Comparison of ENCODE assay signal across 13 cellular contexts in genomic region chr9:124004608-124005007, GRCh38.
"Had no signal": no experiment of that assay in that cellular context is flagged by ENCODE, and none has a peak within 500 bp of the region (broad histone marks: within the 10 kb centered on the region; RNA-seq: fewer than 3 reads in every experiment).

No MANE protein-coding gene starts in this region.

- DNase-seq: activated CD4-positive, alpha-beta T cell treated with anti-CD3 and anti-CD28 coated beads, Interleukin-2, amount 50 U/mL, for 4 hours; activated gamma-delta T cell treated with Interleukin-2 at 50 U/mL for 16 hours; effector CD4-positive, alpha-beta T cell; gastrocnemius medialis; head of caudate nucleus; midbrain; psoas muscle; right cardiac atrium; stimulated activated naive CD8-positive, alpha-beta T cell treated with anti-CD3 and anti-CD28 coated beads, Interleukin-15, Interleukin-2, amounts not matched to agents 100 U/mL and 50 U/mL, for 24 hours; substantia nigra had no signal

- H3K4me3 ChIP-seq: gastrocnemius medialis, psoas muscle, tibial artery had no signal

- H3K27ac ChIP-seq: gastrocnemius medialis, psoas muscle, tibial artery had no signal

- H3K9me3 ChIP-seq: gastrocnemius medialis, psoas muscle, tibial artery had no signal

- ATAC-seq: esophagus mucosa; gastrocnemius medialis; left lobe of liver; psoas muscle; right cardiac atrium; stimulated activated naive CD8-positive, alpha-beta T cell treated with anti-CD3 and anti-CD28 coated beads, Interleukin-15, Interleukin-2, amounts not matched to agents 100 U/mL and 50 U/mL, for 24 hours had no signal

- H3K36me3 ChIP-seq: gastrocnemius medialis, tibial artery had no signal
